In genomic region chr5:54254482-54255198, GRCh38 we compare ENCODE assay signal across 11 cellular contexts. TPM values are rescaled to one million over a fixed set of nuclear protein-coding genes. Genes with fewer than 3 reads are reported as not detected.
DNase-seq lines count a peak whose midpoint lies in the region; ATAC-seq, FAIRE-seq and TF ChIP-seq lines count a peak whose summit lies in the region.
"Had no signal": no experiment of that assay in that cellular context is flagged by ENCODE, and none has a peak within 500 bp of the region (broad histone marks: within the 10 kb centered on the region; RNA-seq: fewer than 3 reads in every experiment).

No MANE protein-coding gene starts in this region.

- H3K4me1 ChIP-seq in Loucy (ENCODE audit: insufficient read depth, low read length, poor library complexity, severe bottlenecking): no peaks in the 10 kb centered on the region
- H3K4me1 ChIP-seq in endothelial cell of umbilical vein (ENCODE audit: control insufficient read depth, extremely low read depth, insufficient read depth, low read length): no peaks in the 10 kb centered on the region
- H3K4me1 ChIP-seq in liver (ENCODE audit: control insufficient read depth in 4 of 4, insufficient read depth in 4 of 4, low read length in 3 of 4): peaks cover 0 to 8% (median 2%) of the 10 kb centered on the region in 4 donors
- no peaks in the 10 kb centered on the region for H3K4me1 ChIP-seq in effector memory CD4-positive, alpha-beta T cell (ENCODE audit: control insufficient read depth, insufficient read depth, low read length, poor library complexity, severe bottlenecking)

- no peaks in the 10 kb centered on the region for H3F3A ChIP-seq in Loucy (ENCODE audit: low read depth)

- no peak for FAIRE-seq in endothelial cell of umbilical vein (lab: Jason Lieb, UNC)

- intact Hi-C loops in endothelial cell of umbilical vein (cut with micrococcal nuclease): no loop called here

- no peak for TF ChIP-seq POLR2A in endothelial cell of umbilical vein (IDR thresholded peaks at IDR 0.05; ENCODE audit: low read depth, low read length)

- peak; percentile 65 to 73 for TF ChIP-seq RAD21 in liver (IDR thresholded peaks at IDR 0.05)

- WGBS in liver: 25% methylated on average over 6 of the region's 6 CpGs

- H2AFZ ChIP-seq in Loucy (ENCODE audit: low read length) (no peak overlapping the region), endothelial cell of umbilical vein (ENCODE audit: low read depth, low read length) (no peak overlapping the region)

- H3K27me3 ChIP-seq in Loucy (ENCODE audit: insufficient read depth, low read length, poor library complexity, severe bottlenecking): no peaks in the 10 kb centered on the region
- no peaks in the 10 kb centered on the region for H3K27me3 ChIP-seq in endothelial cell of umbilical vein (ENCODE audit: control insufficient read depth in 2 of 2, insufficient read depth in 2 of 2, low read length in 2 of 2)
- no peaks in the 10 kb centered on the region for H3K27me3 ChIP-seq in liver (ENCODE audit: control insufficient read depth in 4 of 4, insufficient read depth in 4 of 4, low read length in 3 of 4)
- H3K27me3 ChIP-seq in effector memory CD4-positive, alpha-beta T cell (replicated peaks; ENCODE audit: control insufficient read depth, insufficient read depth, low read length, poor library complexity, severe bottlenecking): no peaks in the 10 kb centered on the region
- H3K27me3 ChIP-seq: ovary had no signal

- H3K4me3 ChIP-seq in AG09309 (ENCODE audit: control insufficient read depth, low read depth, low read length) (no peak overlapping the region), Loucy (ENCODE audit: low read length, poor library complexity, severe bottlenecking) (no peak overlapping the region), endothelial cell of umbilical vein (replicated peaks in 1 of 3; ENCODE audit: insufficient read depth in 1 of 3, low read depth in 1 of 3, low read length in 3 of 3) (no peak overlapping the region), liver (ENCODE audit: low read depth in 1 of 3, low read length in 3 of 3) (peak overlapping the region; percentile 8 to 23 (median 19))
- no peak overlapping the region for H3K4me3 ChIP-seq in effector memory CD4-positive, alpha-beta T cell (ENCODE audit: insufficient read depth, low read depth, low read length, poor library complexity, severe bottlenecking)
- H3K4me3 ChIP-seq: ovary had no signal

- dilution Hi-C loops in endothelial cell of umbilical vein (cut with MboI; ENCODE audit: extremely low pct_ligation_motif_present, low sequenced_read_pairs): no loop called here

- H3K9ac ChIP-seq in Loucy (ENCODE audit: low read depth, low read length, poor library complexity, severe bottlenecking) (no peak overlapping the region), endothelial cell of umbilical vein (replicated peaks; ENCODE audit: extremely low read depth, insufficient read depth, low read length) (no peak overlapping the region), liver (ENCODE audit: low read depth in 1 of 2, low read length in 2 of 2) (no peak overlapping the region)

- H4K20me1 ChIP-seq in Loucy (ENCODE audit: insufficient read depth, low read length, poor library complexity, severe bottlenecking): no peaks in the 10 kb centered on the region
- H4K20me1 ChIP-seq in endothelial cell of umbilical vein (replicated peaks; ENCODE audit: control insufficient read depth, extremely low read depth, insufficient read depth, low read length): no peaks in the 10 kb centered on the region

- CTCF ChIA-PET in endothelial cell of umbilical vein (lab: Charles Lee): interaction anchor here (0.8 to 2.9 kb wide), 6 partner anchors 11 to 613 kb away, joined by 3 to 26 read pairs (median 4); no protein-coding TSS in a partner anchor

- DNase-seq in AG09309 (ENCODE audit: low read depth) (no peak), endothelial cell of umbilical vein (ENCODE audit: low read depth, low spot score) (peak; percentile 44), GM13977 (ENCODE audit: low spot score) (no peak)
- DNase-seq in effector memory CD4-positive, alpha-beta T cell: no peak
- DNase-seq: activated naive CD8-positive, alpha-beta T cell treated with anti-CD3 and anti-CD28 coated beads, Interleukin-2, amount 10 ng/mL, durations not matched to agents 7 days and 5 days; CD4-positive, CD25-positive, alpha-beta regulatory T cell; ovary had no signal

- H3K79me2 ChIP-seq in Loucy (ENCODE audit: insufficient read depth, low read length) (peaks cover 13% of the 10 kb centered on the region), endothelial cell of umbilical vein (ENCODE audit: control insufficient read depth, insufficient read depth, low read length) (no peaks in the 10 kb centered on the region)

- H3K36me3 ChIP-seq in Loucy (ENCODE audit: insufficient read depth, low read length) (no peaks in the 10 kb centered on the region), endothelial cell of umbilical vein (ENCODE audit: control insufficient read depth in 2 of 2, extremely low read depth in 1 of 2, insufficient read depth in 2 of 2, low read length in 2 of 2) (no peaks in the 10 kb centered on the region), liver (ENCODE audit: control insufficient read depth in 4 of 4, insufficient read depth in 3 of 4, low read depth in 1 of 4, low read length in 3 of 4) (no peaks in the 10 kb centered on the region)
- H3K36me3 ChIP-seq in effector memory CD4-positive, alpha-beta T cell (ENCODE audit: control insufficient read depth, insufficient read depth, low read length): no peaks in the 10 kb centered on the region
- H3K36me3 ChIP-seq: ovary had no signal

- POLR2A ChIA-PET in endothelial cell of umbilical vein (lab: Charles Lee): interaction anchor here (1.2 kb wide), 1 partner anchor 56 kb away, joined by 3 read pairs; the partner anchor contains the start of gene ARL15

- no peaks in the 10 kb centered on the region for H3K9me2 ChIP-seq in Loucy (replicated peaks; ENCODE audit: low read depth, low read length)

- ATAC-seq in HG02678 (IDR thresholded peaks at IDR 0.05; ENCODE audit: unreplicated experiment) (no peak), GM19463 (IDR thresholded peaks at IDR 0.05; ENCODE audit: unreplicated experiment) (no peak)

- H3K27ac ChIP-seq in endothelial cell of umbilical vein (ENCODE audit: insufficient read depth, low read depth, low read length): no peak overlapping the region
- peak overlapping the region in 1 of 2 donors; percentile 31 for H3K27ac ChIP-seq in liver (ENCODE audit: low read depth in 1 of 2, low read length in 2 of 2)
- H3K27ac ChIP-seq in effector memory CD4-positive, alpha-beta T cell (ENCODE audit: insufficient read depth, low read length, poor library complexity, severe bottlenecking): no peak overlapping the region
- H3K27ac ChIP-seq: ovary had no signal

- peak; percentile 31 for TF ChIP-seq CTCF in AG09309 (IDR thresholded peaks at IDR 0.05; ENCODE audit: control insufficient read depth, insufficient read depth, low read depth, low read length, missing control alignments)
- peak; percentile 53 for TF ChIP-seq CTCF in Loucy (conservative IDR thresholded peaks at IDR 0.05; ENCODE audit: low read length)
- peak in 1 of 2 donors; percentile 15 for TF ChIP-seq CTCF in endothelial cell of umbilical vein (IDR thresholded peaks at IDR 0.05; ENCODE audit: extremely low read depth in 1 of 2, insufficient read depth in 1 of 2, low read depth in 1 of 2, low read length in 2 of 2)
- TF ChIP-seq CTCF in liver (IDR thresholded peaks at IDR 0.05; ENCODE audit: low read depth, low read length, missing input control): peak; percentile 19
- no peak for TF ChIP-seq CTCF in GM13977 (IDR thresholded peaks at IDR 0.05; ENCODE audit: extremely low read depth, insufficient read depth, missing control alignments)

- no TSS peak for BruUV-seq in endothelial cell of umbilical vein (replicated peaks; lab: Mats Ljungman, UMichigan)

- in situ Hi-C loops in GM13977 (cut with MboI; ENCODE audit: low pct_unique_long_range_greater_than_20kb, low sequenced_read_pairs, unreplicated experiment): loop anchor here (25.0 kb wide), 1 partner anchor 608 kb away; no protein-coding TSS in a partner anchor

- no peaks in the 10 kb centered on the region for H3K9me1 ChIP-seq in endothelial cell of umbilical vein (replicated peaks; ENCODE audit: control insufficient read depth, extremely low read depth, insufficient read depth, low read length)

- H3K4me2 ChIP-seq in Loucy (ENCODE audit: low read depth, low read length, poor library complexity, severe bottlenecking) (no peak overlapping the region), endothelial cell of umbilical vein (ENCODE audit: insufficient read depth, low read length) (no peak overlapping the region)

- no peaks in the 10 kb centered on the region for H3K9me3 ChIP-seq in Loucy (ENCODE audit: insufficient read depth, low read depth, low read length)
- H3K9me3 ChIP-seq in endothelial cell of umbilical vein (replicated peaks; ENCODE audit: control insufficient read depth, insufficient read depth, low read length): no peaks in the 10 kb centered on the region
- no peaks in the 10 kb centered on the region for H3K9me3 ChIP-seq in liver (ENCODE audit: control insufficient read depth in 4 of 4, low read length in 3 of 4)
- H3K9me3 ChIP-seq in effector memory CD4-positive, alpha-beta T cell (ENCODE audit: control insufficient read depth, low read length): no peaks in the 10 kb centered on the region
- H3K9me3 ChIP-seq: ovary had no signal

TF ChIP-seq in endothelial cell of umbilical vein, 7 proteins besides CTCF, POLR2A, EP300 and RAD21 (continues in another document):
- TF ChIP-seq POLR2AphosphoS5 (IDR thresholded peaks at IDR 0.05; ENCODE audit: insufficient read depth, low read depth, low read length): no peak
- no peak for TF ChIP-seq EZH2 (IDR thresholded peaks at IDR 0.05; ENCODE audit: borderline replicate concordance, low read depth, low read length, severe bottlenecking)

TF ChIP-seq in liver, 16 proteins besides CTCF, POLR2A, EP300 and RAD21 (continues in another document):
- TF ChIP-seq MAX (IDR thresholded peaks at IDR 0.05) (no peak), RXRA (IDR thresholded peaks at IDR 0.05) (no peak), EGR1 (IDR thresholded peaks at IDR 0.05; ENCODE audit: low read depth in 2 of 2) (no peak), SP1 (IDR thresholded peaks at IDR 0.05) (no peak), JUND (IDR thresholded peaks at IDR 0.05) (no peak), NR2F2 (IDR thresholded peaks at IDR 0.05) (peak; percentile 23)

RNA-seq across cellular contexts. Expression of gene ARL15, which starts 55.7 kb away (rescaled TPM):
- total RNA-seq in endothelial cell of umbilical vein (24.4 and 27.3 TPM in 2 replicates), liver (10 to 100 TPM; 19.8 to 24.8 TPM)
- polyA plus RNA-seq in endothelial cell of umbilical vein (8.6 and 11.9 TPM in 2 replicates), liver (1 to 10 TPM; 5.0 to 6.8 TPM)
- polyA plus RNA-seq in endothelial cell of umbilical vein (2011; cell fraction: cytosol; rRNA removed): 7.4 and 7.8 TPM in 2 replicates
- 11.9 and 13.6 TPM in 2 replicates for polyA plus RNA-seq in endothelial cell of umbilical vein (2011; cell fraction: nucleus; rRNA removed)
- 9.5 and 13.5 TPM in 2 replicates for polyA plus RNA-seq in endothelial cell of umbilical vein (2012)
- polyA minus RNA-seq in endothelial cell of umbilical vein: 61.3 and 76.6 TPM in 2 replicates
- 3.2 TPM for polyA minus RNA-seq in endothelial cell of umbilical vein (2011; cell fraction: cytosol; rRNA and poly(A)+ RNA removed)
- 94.9 and 130 TPM in 2 replicates for polyA minus RNA-seq in endothelial cell of umbilical vein (2011; cell fraction: nucleus; rRNA and poly(A)+ RNA removed)

Comparison
In these comparisons a context has a peak if more than half of its experiments do, and no peak if none do; other contexts are left out.
1. H3K4me3 ChIP-seq: peak in liver (3 of 3); none in AG09309 (single experiment), Loucy (single experiment), endothelial cell of umbilical vein (0 of 3) and effector memory CD4-positive, alpha-beta T cell (single experiment).